Comparison of ENCODE assay signal across 1 cellular context in the genomic region with DNA sequence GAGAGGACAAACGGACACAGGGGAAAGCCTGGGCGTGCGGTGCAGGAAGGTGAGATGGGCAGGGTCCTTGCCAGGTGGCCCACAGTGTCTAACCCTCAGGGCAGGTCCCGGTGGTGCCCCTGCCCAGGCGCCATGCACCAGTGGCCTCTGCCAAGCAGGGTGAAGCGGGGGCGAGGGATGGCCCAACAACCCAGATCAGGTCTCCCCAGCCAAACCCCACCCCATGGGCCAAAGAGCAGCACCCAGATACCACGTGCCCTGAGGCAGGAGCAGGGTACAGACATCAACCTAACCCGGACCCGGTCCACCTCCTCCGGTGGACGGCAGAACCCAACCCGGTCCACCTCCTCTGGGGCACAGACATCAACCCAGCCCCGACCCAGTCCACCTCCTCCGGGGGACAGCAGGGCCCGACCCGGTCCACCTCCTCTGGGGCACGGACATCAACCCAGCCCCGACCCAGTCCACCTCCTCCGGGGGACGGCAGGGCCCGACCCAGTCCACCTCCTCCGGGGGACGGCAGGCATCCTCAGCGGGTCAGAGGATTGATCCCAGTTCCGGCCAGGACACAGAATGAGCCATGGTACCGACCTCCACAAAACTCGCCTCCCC.
TF ChIP-seq lines count a peak whose summit lies in the region.

No MANE protein-coding gene starts in this region.

TF ChIP-seq in K562, 482 proteins besides CTCF, POLR2A, EP300 and RAD21 (continued from another document):
- TF ChIP-seq SIX5 (IDR thresholded peaks at IDR 0.05; ENCODE audit: borderline replicate concordance in 1 of 2, insufficient read depth in 1 of 2, low read depth in 1 of 2, low read length in 2 of 2) (no peak), ZC3H8 (IDR thresholded peaks at IDR 0.05) (no peak)
